ENCODE assay signal across 1 cellular context in the genomic region with DNA sequence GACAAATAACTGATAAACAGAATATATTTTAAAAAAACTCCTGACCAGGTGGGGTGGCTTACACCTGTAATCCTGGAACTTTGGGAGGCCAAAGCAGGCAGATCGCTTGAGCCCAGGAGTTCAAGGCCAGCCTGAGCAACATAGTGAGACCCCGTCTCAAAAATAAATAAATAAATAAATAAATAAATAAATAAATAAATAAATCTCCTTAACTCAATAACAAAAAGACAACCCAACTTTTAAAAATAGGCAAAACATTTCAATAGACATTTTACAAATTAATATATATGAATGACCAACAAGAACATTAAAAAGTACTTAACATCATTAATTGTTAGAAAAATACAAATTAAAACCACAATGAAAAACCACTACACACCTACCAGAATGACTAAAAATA.
A peak's percentile ranks its signal among the peaks of the same experiment; 100 is the strongest.
TF ChIP-seq lines count a peak whose summit lies in the region.

No MANE protein-coding gene starts in this region.

TF ChIP-seq in HEK293, 187 proteins besides CTCF, POLR2A, EP300 and RAD21 (continued from another document and continues in another):
- no peak for TF ChIP-seq ZBTB49 (tag by site-specific recombination; IDR thresholded peaks at IDR 0.05; ENCODE audit: low read depth)
- no peak for TF ChIP-seq ZNF132 (tag by site-specific recombination; IDR thresholded peaks at IDR 0.05; ENCODE audit: borderline replicate concordance)
- TF ChIP-seq ZBTB21 (tag by site-specific recombination; IDR thresholded peaks at IDR 0.05) = no peak
- TF ChIP-seq, protein P1, sequence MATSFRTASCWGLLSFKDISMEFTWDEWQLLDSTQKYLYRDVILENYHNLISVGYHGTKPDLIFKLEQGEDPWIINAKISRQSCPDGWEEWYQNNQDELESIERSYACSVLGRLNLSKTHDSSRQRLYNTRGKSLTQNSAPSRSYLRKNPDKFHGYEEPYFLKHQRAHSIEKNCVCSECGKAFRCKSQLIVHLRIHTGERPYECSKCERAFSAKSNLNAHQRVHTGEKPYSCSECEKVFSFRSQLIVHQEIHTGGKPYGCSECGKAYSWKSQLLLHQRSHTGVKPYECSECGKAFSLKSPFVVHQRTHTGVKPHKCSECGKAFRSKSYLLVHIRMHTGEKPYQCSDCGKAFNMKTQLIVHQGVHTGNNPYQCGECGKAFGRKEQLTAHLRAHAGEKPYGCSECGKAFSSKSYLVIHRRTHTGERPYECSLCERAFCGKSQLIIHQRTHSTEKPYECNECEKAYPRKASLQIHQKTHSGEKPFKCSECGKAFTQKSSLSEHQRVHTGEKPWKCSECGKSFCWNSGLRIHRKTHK (tag by site-specific recombination; IDR thresholded peaks at IDR 0.05) = no peak
- TF ChIP-seq, protein P2, sequence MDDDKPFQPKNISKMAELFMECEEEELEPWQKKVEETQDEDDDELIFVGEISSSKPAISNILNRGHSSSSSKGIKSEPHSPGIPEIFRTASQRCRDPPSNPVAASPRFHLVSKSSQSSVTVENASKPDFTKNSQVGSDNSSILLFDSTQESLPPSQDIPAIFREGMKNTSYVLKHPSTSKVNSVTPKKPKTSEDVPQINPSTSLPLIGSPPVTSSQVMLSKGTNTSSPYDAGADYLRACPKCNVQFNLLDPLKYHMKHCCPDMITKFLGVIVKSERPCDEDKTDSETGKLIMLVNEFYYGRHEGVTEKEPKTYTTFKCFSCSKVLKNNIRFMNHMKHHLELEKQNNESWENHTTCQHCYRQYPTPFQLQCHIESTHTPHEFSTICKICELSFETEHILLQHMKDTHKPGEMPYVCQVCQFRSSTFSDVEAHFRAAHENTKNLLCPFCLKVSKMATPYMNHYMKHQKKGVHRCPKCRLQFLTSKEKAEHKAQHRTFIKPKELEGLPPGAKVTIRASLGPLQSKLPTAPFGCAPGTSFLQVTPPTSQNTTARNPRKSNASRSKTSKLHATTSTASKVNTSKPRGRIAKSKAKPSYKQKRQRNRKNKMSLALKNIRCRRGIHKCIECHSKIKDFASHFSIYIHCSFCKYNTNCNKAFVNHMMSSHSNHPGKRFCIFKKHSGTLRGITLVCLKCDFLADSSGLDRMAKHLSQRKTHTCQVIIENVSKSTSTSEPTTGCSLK (tag by site-specific recombination; IDR thresholded peaks at IDR 0.05) = no peak
- no peak for TF ChIP-seq ZNF692 (tag by site-specific recombination; IDR thresholded peaks at IDR 0.05)
- TF ChIP-seq ZNF292 (tag by site-specific recombination; IDR thresholded peaks at IDR 0.05; ENCODE audit: borderline replicate concordance, low read depth) = peak; percentile 61; the same call in 1 of the 2 replicates
- TF ChIP-seq ZNF23 (tag by site-specific recombination; IDR thresholded peaks at IDR 0.05; ENCODE audit: borderline replicate concordance) = no peak
- TF ChIP-seq MEIS1 (CRISPR knock-in tag; IDR thresholded peaks at IDR 0.05; ENCODE audit: borderline replicate concordance) = no peak
- no peak for TF ChIP-seq ZNF223 (tag by site-specific recombination; IDR thresholded peaks at IDR 0.05)
- peak; percentile 40; the same call in 1 of the 2 replicates for TF ChIP-seq ZNF558 (tag by site-specific recombination; IDR thresholded peaks at IDR 0.05)
- no peak for TF ChIP-seq ZSCAN23 (tag by site-specific recombination; IDR thresholded peaks at IDR 0.05)
- TF ChIP-seq HOXD13 (CRISPR knock-in tag; IDR thresholded peaks at IDR 0.05; ENCODE audit: borderline replicate concordance) = no peak
- TF ChIP-seq ZNF529 (tag by site-specific recombination; IDR thresholded peaks at IDR 0.05; ENCODE audit: insufficient replicate concordance) = peak; percentile 56
- TF ChIP-seq ZNF654 (tag by site-specific recombination; IDR thresholded peaks at IDR 0.05; ENCODE audit: low read depth) = peak; percentile 25; the same call in 1 of the 2 replicates
- no peak for TF ChIP-seq ZIC2 (tag by site-specific recombination; IDR thresholded peaks at IDR 0.05)
- TF ChIP-seq SALL2 (tag by site-specific recombination; IDR thresholded peaks at IDR 0.05; ENCODE audit: borderline replicate concordance) = no peak
- TF ChIP-seq, protein P3, sequence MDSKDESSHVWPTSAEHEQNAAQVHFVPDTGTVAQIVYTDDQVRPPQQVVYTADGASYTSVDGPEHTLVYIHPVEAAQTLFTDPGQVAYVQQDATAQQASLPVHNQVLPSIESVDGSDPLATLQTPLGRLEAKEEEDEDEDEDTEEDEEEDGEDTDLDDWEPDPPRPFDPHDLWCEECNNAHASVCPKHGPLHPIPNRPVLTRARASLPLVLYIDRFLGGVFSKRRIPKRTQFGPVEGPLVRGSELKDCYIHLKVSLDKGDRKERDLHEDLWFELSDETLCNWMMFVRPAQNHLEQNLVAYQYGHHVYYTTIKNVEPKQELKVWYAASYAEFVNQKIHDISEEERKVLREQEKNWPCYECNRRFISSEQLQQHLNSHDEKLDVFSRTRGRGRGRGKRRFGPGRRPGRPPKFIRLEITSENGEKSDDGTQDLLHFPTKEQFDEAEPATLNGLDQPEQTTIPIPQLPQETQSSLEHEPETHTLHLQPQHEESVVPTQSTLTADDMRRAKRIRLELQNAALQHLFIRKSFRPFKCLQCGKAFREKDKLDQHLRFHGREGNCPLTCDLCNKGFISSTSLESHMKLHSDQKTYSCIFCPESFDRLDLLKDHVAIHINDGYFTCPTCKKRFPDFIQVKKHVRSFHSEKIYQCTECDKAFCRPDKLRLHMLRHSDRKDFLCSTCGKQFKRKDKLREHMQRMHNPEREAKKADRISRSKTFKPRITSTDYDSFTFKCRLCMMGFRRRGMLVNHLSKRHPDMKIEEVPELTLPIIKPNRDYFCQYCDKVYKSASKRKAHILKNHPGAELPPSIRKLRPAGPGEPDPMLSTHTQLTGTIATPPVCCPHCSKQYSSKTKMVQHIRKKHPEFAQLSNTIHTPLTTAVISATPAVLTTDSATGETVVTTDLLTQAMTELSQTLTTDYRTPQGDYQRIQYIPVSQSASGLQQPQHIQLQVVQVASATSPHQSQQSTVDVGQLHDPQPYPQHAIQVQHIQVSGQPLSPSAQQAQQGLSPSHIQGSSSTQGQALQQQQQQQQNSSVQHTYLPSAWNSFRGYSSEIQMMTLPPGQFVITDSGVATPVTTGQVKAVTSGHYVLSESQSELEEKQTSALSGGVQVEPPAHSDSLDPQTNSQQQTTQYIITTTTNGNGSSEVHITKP (tag by site-specific recombination; IDR thresholded peaks at IDR 0.05) = no peak
- TF ChIP-seq ZNF785 (tag by site-specific recombination; IDR thresholded peaks at IDR 0.05) = no peak
- no peak for TF ChIP-seq HOXA7 (CRISPR knock-in tag; IDR thresholded peaks at IDR 0.05; ENCODE audit: borderline replicate concordance)
- TF ChIP-seq ZNF423 (tag by site-specific recombination; IDR thresholded peaks at IDR 0.05) = no peak
- TF ChIP-seq BCL11A (tag by site-specific recombination; IDR thresholded peaks at IDR 0.05; ENCODE audit: low read depth) = no peak
- TF ChIP-seq ZNF221 (tag by site-specific recombination; IDR thresholded peaks at IDR 0.05; ENCODE audit: borderline replicate concordance) = no peak
- no peak for TF ChIP-seq REPIN1 (tag by site-specific recombination; IDR thresholded peaks at IDR 0.05; ENCODE audit: low read depth)
- TF ChIP-seq, protein P4, sequence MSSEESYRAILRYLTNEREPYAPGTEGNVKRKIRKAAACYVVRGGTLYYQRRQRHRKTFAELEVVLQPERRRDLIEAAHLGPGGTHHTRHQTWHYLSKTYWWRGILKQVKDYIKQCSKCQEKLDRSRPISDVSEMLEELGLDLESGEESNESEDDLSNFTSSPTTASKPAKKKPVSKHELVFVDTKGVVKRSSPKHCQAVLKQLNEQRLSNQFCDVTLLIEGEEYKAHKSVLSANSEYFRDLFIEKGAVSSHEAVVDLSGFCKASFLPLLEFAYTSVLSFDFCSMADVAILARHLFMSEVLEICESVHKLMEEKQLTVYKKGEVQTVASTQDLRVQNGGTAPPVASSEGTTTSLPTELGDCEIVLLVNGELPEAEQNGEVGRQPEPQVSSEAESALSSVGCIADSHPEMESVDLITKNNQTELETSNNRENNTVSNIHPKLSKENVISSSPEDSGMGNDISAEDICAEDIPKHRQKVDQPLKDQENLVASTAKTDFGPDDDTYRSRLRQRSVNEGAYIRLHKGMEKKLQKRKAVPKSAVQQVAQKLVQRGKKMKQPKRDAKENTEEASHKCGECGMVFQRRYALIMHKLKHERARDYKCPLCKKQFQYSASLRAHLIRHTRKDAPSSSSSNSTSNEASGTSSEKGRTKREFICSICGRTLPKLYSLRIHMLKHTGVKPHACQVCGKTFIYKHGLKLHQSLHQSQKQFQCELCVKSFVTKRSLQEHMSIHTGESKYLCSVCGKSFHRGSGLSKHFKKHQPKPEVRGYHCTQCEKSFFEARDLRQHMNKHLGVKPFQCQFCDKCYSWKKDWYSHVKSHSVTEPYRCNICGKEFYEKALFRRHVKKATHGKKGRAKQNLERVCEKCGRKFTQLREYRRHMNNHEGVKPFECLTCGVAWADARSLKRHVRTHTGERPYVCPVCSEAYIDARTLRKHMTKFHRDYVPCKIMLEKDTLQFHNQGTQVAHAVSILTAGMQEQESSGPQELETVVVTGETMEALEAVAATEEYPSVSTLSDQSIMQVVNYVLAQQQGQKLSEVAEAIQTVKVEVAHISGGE (tag by site-specific recombination; conservative IDR thresholded peaks at IDR 0.05; ENCODE audit: low read depth) = peak; percentile 76
- TF ChIP-seq ZNF274 (IDR thresholded peaks at IDR 0.05; ENCODE audit: low read length) = no peak
- no peak for TF ChIP-seq ZNF274 (tag by site-specific recombination; IDR thresholded peaks at IDR 0.05; ENCODE audit: borderline replicate concordance)
- TF ChIP-seq ZNF121 (tag by site-specific recombination; IDR thresholded peaks at IDR 0.05) = no peak
- no peak for TF ChIP-seq ZNF768 (tag by site-specific recombination; IDR thresholded peaks at IDR 0.05)
- TF ChIP-seq ZNF48 (tag by site-specific recombination; IDR thresholded peaks at IDR 0.05) = no peak
- TF ChIP-seq ZNF677 (tag by site-specific recombination; IDR thresholded peaks at IDR 0.05) = no peak
- TF ChIP-seq ZNF350 (tag by site-specific recombination; IDR thresholded peaks at IDR 0.05) = no peak
- no peak for TF ChIP-seq ZNF621 (tag by site-specific recombination; IDR thresholded peaks at IDR 0.05)
- no peak for TF ChIP-seq ZFP69B (tag by site-specific recombination; IDR thresholded peaks at IDR 0.05)
- TF ChIP-seq ZNF623 (tag by site-specific recombination; IDR thresholded peaks at IDR 0.05) = peak; percentile 72
- TF ChIP-seq GLIS1 (tag by site-specific recombination; IDR thresholded peaks at IDR 0.05) = no peak
- TF ChIP-seq, protein P5, sequence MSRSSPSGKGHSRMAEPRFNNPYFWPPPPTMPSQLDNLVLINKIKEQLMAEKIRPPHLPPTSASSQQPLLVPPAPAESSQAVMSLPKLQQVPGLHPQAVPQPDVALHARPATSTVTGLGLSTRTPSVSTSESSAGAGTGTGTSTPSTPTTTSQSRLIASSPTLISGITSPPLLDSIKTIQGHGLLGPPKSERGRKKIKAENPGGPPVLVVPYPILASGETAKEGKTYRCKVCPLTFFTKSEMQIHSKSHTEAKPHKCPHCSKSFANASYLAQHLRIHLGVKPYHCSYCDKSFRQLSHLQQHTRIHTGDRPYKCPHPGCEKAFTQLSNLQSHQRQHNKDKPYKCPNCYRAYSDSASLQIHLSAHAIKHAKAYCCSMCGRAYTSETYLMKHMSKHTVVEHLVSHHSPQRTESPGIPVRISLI (tag by site-specific recombination; IDR thresholded peaks at IDR 0.05) = no peak
- TF ChIP-seq ZNF629 (tag by site-specific recombination; IDR thresholded peaks at IDR 0.05) = no peak; the same call in 1 of the 2 replicates
- TF ChIP-seq ZNF37A (tag by site-specific recombination; IDR thresholded peaks at IDR 0.05) = no peak
- TF ChIP-seq ZNF140 (tag by site-specific recombination; IDR thresholded peaks at IDR 0.05) = peak; percentile 78
- no peak for TF ChIP-seq ZNF114 (tag by site-specific recombination; IDR thresholded peaks at IDR 0.05)
- no peak for TF ChIP-seq ZSCAN5A (tag by site-specific recombination; IDR thresholded peaks at IDR 0.05)
- no peak for TF ChIP-seq SP2 (tag by site-specific recombination; IDR thresholded peaks at IDR 0.05)
